ENCODE assay signal across 18 cellular contexts in genomic region chrX:46185923-46186810, GRCh38.
DNase-seq lines count a peak whose midpoint lies in the region; ATAC-seq and TF ChIP-seq lines count a peak whose summit lies in the region.
"Had no signal": no experiment of that assay in that cellular context is flagged by ENCODE, and none has a peak within 500 bp of the region (broad histone marks: within the 10 kb centered on the region; RNA-seq: fewer than 3 reads in every experiment).

No MANE protein-coding gene starts in this region.

- no peaks in the 10 kb centered on the region for H3K27me3 Mint-ChIP-seq in nephron (ENCODE audit: low read depth)

- peaks cover 5% of the 10 kb centered on the region for H3K9me3 Mint-ChIP-seq in nephron
- H3K9me3 Mint-ChIP-seq: CD8-positive, alpha-beta T cell had no signal

- no peak overlapping the region for H3K4me3 Mint-ChIP-seq in nephron
- H3K4me3 Mint-ChIP-seq: CD8-positive, alpha-beta T cell; H9 had no signal

- H3K27ac ChIP-seq in epithelial cell of prostate = peak overlapping the region; percentile 92
- H3K27ac ChIP-seq: Peyer's patch, SJSA1 had no signal

- peaks cover 5% of the 10 kb centered on the region for H3K36me3 Mint-ChIP-seq in nephron (ENCODE audit: low read depth)
- H3K36me3 Mint-ChIP-seq: CD8-positive, alpha-beta T cell had no signal

- no peak for TF ChIP-seq CTCF in nephron (IDR thresholded peaks at IDR 0.05; ENCODE audit: unreplicated experiment in 3 of 3)

- H3K4me1 Mint-ChIP-seq in nephron = peaks cover 19% of the 10 kb centered on the region
- H3K4me1 Mint-ChIP-seq: H9 had no signal

- H3K27ac Mint-ChIP-seq in nephron = peak overlapping the region; percentile 79 to 91 (median 87)
- H3K27ac Mint-ChIP-seq: CD8-positive, alpha-beta T cell; H9 had no signal

- DNase-seq in DMS53 (lab: John Stamatoyannopoulos, UW) (peak; percentile 57), M059J (ENCODE audit: low read depth) (peak; percentile 56), epithelial cell of prostate (ENCODE audit: low read depth, low spot score) (peak; percentile 60), HCEC 1CT (no peak), HUDEP-2 (lab: John Stamatoyannopoulos, UW; ENCODE audit: unreplicated experiment in 76 of 76) (no peak)
- DNase-seq: BE2C; CD8-positive, alpha-beta T cell; DMS 273 treated with DMSO at 0.1 percent for 48 hours; EL; H9; NCI-H1092 treated with DMSO at 0.1 percent for 48 hours; NCI-H187; NCI-H510A; NCI-H82; Peyer's patch had no signal

- ATAC-seq in GM21723 (IDR thresholded peaks at IDR 0.05; ENCODE audit: unreplicated experiment) = no peak
- ATAC-seq: CD8-positive, alpha-beta T cell had no signal

Comparison
In these comparisons a context has a peak if more than half of its experiments do, and no peak if none do; other contexts are left out.
1. DNase-seq: peak in DMS53 (single experiment), M059J (single experiment) and epithelial cell of prostate (single experiment); none in HCEC 1CT (single experiment) and HUDEP-2 (0 of 76).